Comparison of ENCODE assay signal across 10 cellular contexts in the genomic region with DNA sequence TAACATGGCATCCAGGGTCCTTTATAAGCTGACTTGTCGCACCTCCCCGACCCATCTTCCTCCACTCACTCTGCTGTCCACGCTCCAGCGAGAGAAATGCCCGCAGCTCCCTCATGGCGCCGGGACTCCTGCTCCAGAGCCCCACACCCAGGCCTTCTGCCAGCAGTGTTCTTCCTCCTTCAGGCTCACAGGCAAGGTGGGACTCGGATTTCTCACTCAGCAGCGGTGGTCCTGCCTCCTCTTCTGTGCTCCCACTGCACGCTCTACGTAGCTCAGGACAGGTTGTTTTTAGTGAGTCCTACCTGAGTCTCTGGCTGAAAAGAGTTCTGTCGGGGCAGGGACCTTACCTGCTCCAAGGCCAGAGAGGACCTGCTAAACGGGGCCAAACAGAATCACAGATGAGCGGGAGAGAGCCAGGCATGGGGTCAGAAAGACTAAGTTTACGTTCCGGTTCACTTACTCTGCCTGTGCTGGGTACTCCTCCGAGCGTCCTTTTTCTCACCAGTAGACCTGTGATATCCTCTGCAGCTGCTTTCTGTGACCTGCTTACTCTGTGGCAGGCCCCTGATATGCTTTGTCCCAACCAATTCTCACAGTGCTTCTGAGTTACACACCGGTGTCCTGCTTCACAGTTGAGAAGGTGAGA. TPM values are rescaled to one million over a fixed set of nuclear protein-coding genes. Genes with fewer than 3 reads are reported as not detected.
DNase-seq lines count a peak whose midpoint lies in the region; ATAC-seq and TF ChIP-seq lines count a peak whose summit lies in the region.
"Had no signal": no experiment of that assay in that cellular context is flagged by ENCODE, and none has a peak within 500 bp of the region (broad histone marks: within the 10 kb centered on the region; RNA-seq: fewer than 3 reads in every experiment).

No MANE protein-coding gene starts in this region.

- H3K27me3 ChIP-seq in esophagus squamous epithelium (no peaks in the 10 kb centered on the region), right atrium auricular region (no peaks in the 10 kb centered on the region)

- intact Hi-C loops in Right ventricle myocardium superior (cut with DNase I) (no loop called here), Right ventricle myocardium inferior (cut with DNase I) (no loop called here), esophagus squamous epithelium (cut with DNase I) (no loop called here)

- no peak overlapping the region for H3K4me3 ChIP-seq in esophagus squamous epithelium
- H3K4me3 ChIP-seq in right atrium auricular region = no peak overlapping the region

- ATAC-seq in Right ventricle myocardium superior (ENCODE audit: poor library complexity) (no peak), Right ventricle myocardium inferior (no peak), HG03521 (IDR thresholded peaks at IDR 0.05; ENCODE audit: unreplicated experiment) (peak; percentile 31), GM21515 (IDR thresholded peaks at IDR 0.05; ENCODE audit: unreplicated experiment) (no peak)

- DNase-seq in Right ventricle myocardium superior (peak; percentile 15), Right ventricle myocardium inferior (ENCODE audit: missing footprints) (no peak), esophagus squamous epithelium (lab: John Stamatoyannopoulos, UW) (no peak), NCI-H2227 treated with DMSO at 0.1 percent for 48 hours (lab: John Stamatoyannopoulos, UW) (no peak), NCI-H2081 (lab: John Stamatoyannopoulos, UW) (no peak), right atrium auricular region (ENCODE audit: low spot score) (no peak)
- DNase-seq: amygdala, erythroblast had no signal

- H3K36me3 ChIP-seq in esophagus squamous epithelium = peaks cover 0 to 37% (median 0%) of the 10 kb centered on the region in 3 donors
- no peaks in the 10 kb centered on the region for H3K36me3 ChIP-seq in right atrium auricular region

- TF ChIP-seq CTCF in esophagus squamous epithelium (IDR thresholded peaks at IDR 0.05) = no peak
- TF ChIP-seq CTCF in right atrium auricular region (IDR thresholded peaks at IDR 0.05) = no peak

- peak overlapping the region in 3 of 4 donors; percentile 14 to 87 (median 68) for H3K27ac ChIP-seq in esophagus squamous epithelium
- peak overlapping the region in 1 of 2 donors; percentile 0 for H3K27ac ChIP-seq in right atrium auricular region

- H3K4me1 ChIP-seq in esophagus squamous epithelium (no peaks in the 10 kb centered on the region), right atrium auricular region (no peaks in the 10 kb centered on the region)

- 85 to 87% methylated on average over 9 to 17 of the region's 19 CpGs for WGBS in esophagus squamous epithelium, 2 donors

- H3K9me3 ChIP-seq in esophagus squamous epithelium = no peaks in the 10 kb centered on the region
- H3K9me3 ChIP-seq in right atrium auricular region = no peaks in the 10 kb centered on the region

- TF ChIP-seq POLR2A in esophagus squamous epithelium (IDR thresholded peaks at IDR 0.05) = no peak

RNA-seq across cellular contexts. Expression of gene THEMIS2, which starts 11.3 kb away (rescaled TPM):
- total RNA-seq in Right ventricle myocardium superior (9.4 TPM), Right ventricle myocardium inferior (6.3 TPM), esophagus squamous epithelium (10 to 100 TPM in 2 of 4 donors, 1 to 10 TPM in 2; 2.0 to 13.9 (median 8.6) TPM), right atrium auricular region (10 to 100 TPM in 1 of 2 donors, 1 to 10 TPM in 1; 7.4 to 13.1 TPM)

RNA-seq across cellular contexts. Expression of gene RPA2, which starts 30.7 kb away (rescaled TPM):
- total RNA-seq in Right ventricle myocardium superior = 21.4 TPM
- 24.0 TPM for total RNA-seq in Right ventricle myocardium inferior
- 10 to 100 TPM; 11.8 to 38.2 (median 23.4) TPM for total RNA-seq in esophagus squamous epithelium
- total RNA-seq in right atrium auricular region = 10 to 100 TPM; 16.9 to 27.8 TPM

RNA-seq across cellular contexts. Expression of gene SMPDL3B, which starts 51.1 kb away (rescaled TPM):
- total RNA-seq in Right ventricle myocardium superior = not detected
- not detected for total RNA-seq in Right ventricle myocardium inferior
- total RNA-seq in esophagus squamous epithelium = 1 to 10 TPM in 2 of 4 donors, under 1 TPM in 2; 0.76 to 6.3 (median 1.9) TPM
- 1 to 10 TPM in 1 of 2 donors, under 1 TPM in 1; 0.78 to 6.7 TPM for total RNA-seq in right atrium auricular region

RNA-seq across cellular contexts. Expression of gene PPP1R8, which starts 53.1 kb away (rescaled TPM):
- total RNA-seq in Right ventricle myocardium superior (21.3 TPM), Right ventricle myocardium inferior (23.9 TPM), esophagus squamous epithelium (10 to 100 TPM; 21.3 to 41.2 (median 33.4) TPM), right atrium auricular region (10 to 100 TPM; 17.9 to 23.9 TPM)
